8 cellular contexts compared by ENCODE assay signal in the genomic region with DNA sequence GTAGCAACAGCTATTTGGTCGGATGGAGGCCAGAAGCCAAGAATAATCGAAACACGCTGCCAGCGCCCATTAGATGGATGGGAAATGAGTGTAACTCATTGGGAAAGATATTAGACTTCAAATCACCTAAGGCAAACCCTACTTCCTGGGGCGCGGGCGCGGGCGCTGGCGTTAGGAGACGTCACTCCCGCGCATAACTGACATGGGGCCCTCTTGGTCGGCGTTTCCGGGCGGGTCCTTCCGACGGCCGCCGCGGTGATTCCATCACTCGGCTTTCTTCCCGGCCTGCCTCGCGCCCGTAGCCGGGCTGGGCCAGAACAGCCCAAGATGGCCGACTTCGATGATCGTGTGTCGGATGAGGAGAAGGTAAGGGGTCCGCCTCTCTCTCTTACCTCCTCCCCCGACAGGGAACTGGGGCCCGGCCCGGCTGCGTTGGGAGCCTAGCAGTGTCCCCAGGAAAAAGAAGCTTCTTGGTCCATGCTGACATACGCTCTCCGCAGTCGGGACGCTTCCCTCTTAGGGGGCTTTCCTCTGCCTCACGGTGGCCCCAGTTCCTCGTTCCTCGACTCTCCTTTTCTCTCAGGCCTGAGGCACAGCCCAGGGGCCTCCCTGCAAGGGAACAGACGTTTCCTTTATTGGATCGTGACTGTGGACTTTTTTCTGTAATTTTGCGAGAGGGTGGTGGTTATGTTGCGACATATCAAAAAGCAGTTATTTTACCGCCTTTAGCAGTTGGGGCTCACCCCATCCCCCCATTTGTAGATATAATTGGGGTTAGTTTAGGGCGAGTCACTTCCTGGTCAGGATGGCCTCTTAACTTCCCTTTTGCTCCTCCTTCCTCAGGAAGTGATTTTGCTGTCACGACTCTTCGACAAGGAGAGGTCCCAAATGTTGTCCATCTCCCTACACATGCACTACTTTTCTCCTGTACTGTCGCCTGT. TPM values are rescaled to one million over a fixed set of nuclear protein-coding genes. Genes with fewer than 3 reads are reported as not detected.
DNase-seq lines count a peak whose midpoint lies in the region; ATAC-seq, FAIRE-seq and TF ChIP-seq lines count a peak whose summit lies in the region.

A gene (plus strand): TSS at position 315 of the 941 bp plus-strand sequence. CDS start 13 bp downstream, at position 328.

- H3K36me3 ChIP-seq in WERI-Rb-1 (peaks cover 24% of the 10 kb centered on the region), breast epithelium (no peaks in the 10 kb centered on the region), small intestine (ENCODE audit: control insufficient read depth in 2 of 2, insufficient read depth in 2 of 2, low read length in 2 of 2) (peaks cover 0 to under 1% of the 10 kb centered on the region in 2 donors)

- H3K4me1 ChIP-seq in breast epithelium: peaks cover 8% of the 10 kb centered on the region in 2 donors
- H3K4me1 ChIP-seq in small intestine (ENCODE audit: control insufficient read depth in 2 of 2, insufficient read depth in 1 of 2, low read depth in 1 of 2, low read length in 1 of 2): peaks cover 0 to 5% of the 10 kb centered on the region in 2 donors

- peak; percentile 81 for ATAC-seq in GM18907 (IDR thresholded peaks at IDR 0.05; ENCODE audit: unreplicated experiment)
- ATAC-seq in HG03139 (IDR thresholded peaks at IDR 0.05; ENCODE audit: unreplicated experiment): peak; percentile 80

- H3K27me3 ChIP-seq in AG04450 (ENCODE audit: control insufficient read depth, insufficient read depth, low read length) (no peaks in the 10 kb centered on the region), WERI-Rb-1 (ENCODE audit: insufficient read depth, low read depth, severe bottlenecking) (no peaks in the 10 kb centered on the region), breast epithelium (no peaks in the 10 kb centered on the region), small intestine (ENCODE audit: control insufficient read depth in 2 of 2, insufficient read depth in 2 of 2, low read length in 2 of 2) (no peaks in the 10 kb centered on the region)

- DNase-seq in AG04450 (ENCODE audit: low read depth, low spot score) (peak; percentile 78), NCI-H2227 (lab: John Stamatoyannopoulos, UW; ENCODE audit: unreplicated experiment) (peak; percentile 94), WERI-Rb-1 (peak; percentile 89), breast epithelium (ENCODE audit: low spot score in 2 of 2) (peak; percentile 91), iPS-NIHi11 (ENCODE audit: low spot score) (peak; percentile 99), small intestine (peak; percentile 93)

- peak; percentile 94 for TF ChIP-seq POLR2A in breast epithelium (IDR thresholded peaks at IDR 0.05)

- H3K4me3 ChIP-seq in AG04450 (ENCODE audit: low read depth, low read length): peak within 1 kb of the TSS; percentile 98
- H3K4me3 ChIP-seq in WERI-Rb-1 (ENCODE audit: low read depth, low read length): peak within 1 kb of the TSS; percentile 99
- peak within 1 kb of the TSS; percentile 69 to 87 (median 81) for H3K4me3 ChIP-seq in breast epithelium
- H3K4me3 ChIP-seq in small intestine (ENCODE audit: low read depth in 1 of 2, low read length in 2 of 2): peak within 1 kb of the TSS; percentile 89 to 98

- intact Hi-C loops in breast epithelium (cut with DNase I; ENCODE audit: low total_unique reads): no loop called here

- H3K27ac ChIP-seq in AG04450 (ENCODE audit: low read depth, low read length) (peak within 1 kb of the TSS; percentile 96), WERI-Rb-1 (peak within 1 kb of the TSS; percentile 98), breast epithelium (peak within 1 kb of the TSS; percentile 94 to 99), small intestine (ENCODE audit: low read depth in 1 of 2, low read length in 1 of 2) (peak within 1 kb of the TSS; percentile 98 to 100)

- TF ChIP-seq CTCF in AG04450 (IDR thresholded peaks at IDR 0.05; ENCODE audit: low read depth, low read length): no peak
- no peak for TF ChIP-seq CTCF in WERI-Rb-1 (IDR thresholded peaks at IDR 0.05; ENCODE audit: low read depth, low read length)
- no peak for TF ChIP-seq CTCF in breast epithelium (IDR thresholded peaks at IDR 0.05)

- H3K9me3 ChIP-seq in AG04450 (ENCODE audit: control insufficient read depth, insufficient read depth, low read length) (no peaks in the 10 kb centered on the region; the same call in 1 of the 2 replicates), WERI-Rb-1 (ENCODE audit: severe bottlenecking) (no peaks in the 10 kb centered on the region), breast epithelium (no peaks in the 10 kb centered on the region), small intestine (ENCODE audit: control insufficient read depth, low read depth) (no peaks in the 10 kb centered on the region)

- 0 to 1% (median 0%) methylated on average over 53 of the region's 53 CpGs for whole genome bisulfite sequencing in small intestine, 3 donors

- FAIRE-seq in small intestine (lab: Jason Lieb, UNC): no peak

- CTCF ChIA-PET in AG04450 (lab: Charles Lee): interaction anchor here (1.1 to 2.8 kb wide), 2 partner anchors 96 to 229 kb away, joined by 3 to 13 read pairs; no protein-coding TSS in a partner anchor

- POLR2A ChIA-PET in AG04450 (lab: Yijun Ruan, JAX): interaction anchor here (0.5 to 1.4 kb wide), 10 partner anchors 43 to 262 kb away, joined by 3 to 13 read pairs (median 4); a partner anchor contains a TSS

RNA-seq across cellular contexts. Expression of the gene that starts here (rescaled TPM):
- 195 and 273 TPM in 2 replicates for polyA plus RNA-seq in AG04450 (2011; rRNA removed)
- 157 and 240 TPM in 2 replicates for polyA minus RNA-seq in AG04450 (2011; rRNA and poly(A)+ RNA removed)
- 100 to 1,000 TPM; 139 to 161 (median 142) TPM for total RNA-seq in breast epithelium
- polyA plus RNA-seq in small intestine: 100 to 1,000 TPM in 1 of 3 donors, 10 to 100 TPM in 2; 76.2 to 106 (median 78.4) TPM

Comparison
In these comparisons a context has a peak if more than half of its experiments do, and no peak if none do; other contexts are left out.
1. Peak in every context shown above with its lines: DNase-seq, ATAC-seq, H3K4me3 ChIP-seq and H3K27ac ChIP-seq.